8 cellular contexts compared by ENCODE assay signal in genomic region chr19:16285769-16286564, GRCh38. TPM values are rescaled to one million over a fixed set of nuclear protein-coding genes. Genes with fewer than 3 reads are reported as not detected.
DNase-seq lines count a peak whose midpoint lies in the region; ATAC-seq, FAIRE-seq and TF ChIP-seq lines count a peak whose summit lies in the region.

No MANE protein-coding gene starts in this region.

- POLR2A ChIA-PET in CD4-positive, alpha-beta T cell (lab: Charles Lee): interaction anchor here (0.6 to 1.5 kb wide), 4 partner anchors 17 to 931 kb away, joined by 3 to 4 read pairs (median 4); partner anchors contain the start of gene KLF2
- POLR2A ChIA-PET in H1 (lab: Charles Lee; ENCODE audit: partially characterized antibody): interaction anchor here (0.6 kb wide), 1 partner anchor 101 kb away, joined by 3 read pairs; the partner anchor contains the start of gene FAM32A
- POLR2A ChIA-PET in activated CD4-positive, alpha-beta T cell treated with anti-CD3 and anti-CD28 coated beads for 36 hours (lab: Charles Lee): no interaction called here

- peak; percentile 38 for ATAC-seq in CD4-positive, alpha-beta T cell (ENCODE audit: poor library complexity)
- no peak for ATAC-seq in activated CD4-positive, alpha-beta T cell treated with anti-CD3 and anti-CD28 coated beads for 36 hours

- H3K4me2 ChIP-seq in H1 (ENCODE audit: insufficient read depth in 1 of 2, low read depth in 2 of 2, low read length in 2 of 2): peak overlapping the region; percentile 17 to 50; a peak in 2 of 4 replicates
- peak overlapping the region; percentile 40 for H3K4me2 ChIP-seq in neural progenitor cell

- no peaks in the 10 kb centered on the region for H4K20me1 ChIP-seq in H1 (replicated peaks in 1 of 2; ENCODE audit: control insufficient read depth in 1 of 2, insufficient read depth in 2 of 2, low read length in 2 of 2)
- no peaks in the 10 kb centered on the region for H4K20me1 ChIP-seq in neural progenitor cell (ENCODE audit: low read depth)

- H3K14ac ChIP-seq in H1 (ENCODE audit: insufficient read length): no peak overlapping the region

- H4K8ac ChIP-seq in H1 (ENCODE audit: extremely low read depth, insufficient read depth, low read length): peak overlapping the region; percentile 74; the same call in 1 of the 2 replicates

- H4K5ac ChIP-seq in H1 (ENCODE audit: insufficient read length, low read depth, low read length): no peak overlapping the region

- no peak overlapping the region for H2AK5ac ChIP-seq in H1 (ENCODE audit: low read depth, low read length)

- peak overlapping the region; percentile 12 for H3K27ac Mint-ChIP-seq in CD4-positive, alpha-beta T cell
- H3K27ac Mint-ChIP-seq in neural progenitor cell: peak overlapping the region; percentile 93
- no peak overlapping the region for H3K27ac Mint-ChIP-seq in activated CD4-positive, alpha-beta T cell treated with anti-CD3 and anti-CD28 coated beads for 36 hours

- no peaks in the 10 kb centered on the region for H3K79me2 ChIP-seq in H1 (ENCODE audit: control insufficient read depth in 1 of 2, insufficient read depth in 2 of 2, low read length in 2 of 2)
- no peaks in the 10 kb centered on the region for H3K79me2 ChIP-seq in neural progenitor cell (ENCODE audit: low read depth)

- no peak for TF ChIP-seq POLR2A in H1 (IDR thresholded peaks at IDR 0.05; ENCODE audit: control extremely low read depth in 1 of 2, low read depth in 2 of 2, low read length in 2 of 2)

- peak overlapping the region; percentile 38 for H3K18ac ChIP-seq in H1 (ENCODE audit: extremely low read depth, low read length)

- FAIRE-seq in H1 (lab: Jason Lieb, UNC) (no peak), small intestine (lab: Jason Lieb, UNC) (no peak)

- H3K27me3 ChIP-seq in CD4-positive, alpha-beta T cell (ENCODE audit: control insufficient read depth, insufficient read depth, low read length): no peaks in the 10 kb centered on the region
- H3K27me3 ChIP-seq in H1 (replicated peaks in 1 of 4; ENCODE audit: control insufficient read depth in 3 of 4, extremely low read depth in 1 of 4, insufficient read depth in 3 of 4, low read length in 3 of 4): no peaks in the 10 kb centered on the region
- no peaks in the 10 kb centered on the region for H3K27me3 ChIP-seq in neural progenitor cell
- H3K27me3 ChIP-seq in small intestine (ENCODE audit: control insufficient read depth in 2 of 2, insufficient read depth in 2 of 2, low read length in 2 of 2): peaks cover 0 to 2% of the 10 kb centered on the region in 2 donors

- no peak overlapping the region for H2BK12ac ChIP-seq in H1 (ENCODE audit: low read depth, low read length)

- H3K9me3 Mint-ChIP-seq in CD4-positive, alpha-beta T cell: no peaks in the 10 kb centered on the region
- no peaks in the 10 kb centered on the region for H3K9me3 Mint-ChIP-seq in neural progenitor cell
- H3K9me3 Mint-ChIP-seq in activated CD4-positive, alpha-beta T cell treated with anti-CD3 and anti-CD28 coated beads for 36 hours (ENCODE audit: low read depth): no peaks in the 10 kb centered on the region

- H3K4me1 Mint-ChIP-seq in CD4-positive, alpha-beta T cell (ENCODE audit: low read depth): peaks cover 54% of the 10 kb centered on the region
- peaks cover 28% of the 10 kb centered on the region for H3K4me1 Mint-ChIP-seq in neural progenitor cell
- peaks cover 31% of the 10 kb centered on the region for H3K4me1 Mint-ChIP-seq in activated CD4-positive, alpha-beta T cell treated with anti-CD3 and anti-CD28 coated beads for 36 hours

- no peak for TF ChIP-seq RAD21 in H1 (IDR thresholded peaks at IDR 0.05 in 1 of 2, conservative IDR thresholded peaks at IDR 0.05 in 1 of 2; ENCODE audit: low read depth in 2 of 2, low read length in 2 of 2)

- H3K56ac ChIP-seq in H1 (replicated peaks; ENCODE audit: insufficient read length, low read depth, low read length): no peak overlapping the region

- in situ Hi-C loops in KBM-7 (cut with MboI; ENCODE audit: low pct_unique_long_range_greater_than_20kb, low sequenced_read_pairs): no loop called here

- H3K23ac ChIP-seq in H1 (ENCODE audit: insufficient read length): no peak overlapping the region

- H4K91ac ChIP-seq in H1 (replicated peaks; ENCODE audit: insufficient read length, low read length): no peak overlapping the region

- H3K36me3 ChIP-seq in H1 (ENCODE audit: control insufficient read depth in 2 of 4, insufficient read depth in 4 of 4, low read length in 3 of 4) (no peaks in the 10 kb centered on the region), neural progenitor cell (no peaks in the 10 kb centered on the region), small intestine (ENCODE audit: control insufficient read depth in 2 of 2, insufficient read depth in 2 of 2, low read length in 2 of 2) (no peaks in the 10 kb centered on the region)

- no peak for TF ChIP-seq EP300 in H1 (IDR thresholded peaks at IDR 0.05; ENCODE audit: borderline replicate concordance in 1 of 2, low read depth in 2 of 2, low read length in 2 of 2)

- H3K9me3 ChIP-seq in CD4-positive, alpha-beta T cell (ENCODE audit: control insufficient read depth, low read length): no peaks in the 10 kb centered on the region
- H3K9me3 ChIP-seq in H1 (ENCODE audit: insufficient read depth in 2 of 2, low read depth in 1 of 2, low read length in 1 of 2) (no peaks in the 10 kb centered on the region), neural progenitor cell (ENCODE audit: low read depth) (no peaks in the 10 kb centered on the region), small intestine (ENCODE audit: control insufficient read depth, low read depth) (no peaks in the 10 kb centered on the region)

- H3F3A ChIP-seq in neural progenitor cell (ENCODE audit: low read depth): no peaks in the 10 kb centered on the region

- H2BK20ac ChIP-seq in H1 (ENCODE audit: low read length): 0 out of 2 replicates have a peak overlapping the region, but pooled peaks have one; percentile 48

- CTCF ChIA-PET in CD4-positive, alpha-beta T cell (lab: Charles Lee): no interaction called here
- CTCF ChIA-PET in H1 (lab: Charles Lee; ENCODE audit: partially characterized antibody): interaction anchor here (1.3 kb wide), 1 partner anchor 97 kb away, joined by 5 read pairs; no protein-coding TSS in a partner anchor
- CTCF ChIA-PET in activated CD4-positive, alpha-beta T cell treated with anti-CD3 and anti-CD28 coated beads for 36 hours (lab: Charles Lee): interaction anchor here (2.9 kb wide), 1 partner anchor 97 kb away, joined by 16 read pairs; no protein-coding TSS in a partner anchor

- no peak overlapping the region for H2BK5ac ChIP-seq in H1 (ENCODE audit: low read depth, low read length)

- H3K4ac ChIP-seq in H1 (replicated peaks; ENCODE audit: insufficient read length, low read depth, low read length): no peak overlapping the region

- H3K27ac ChIP-seq in CD4-positive, alpha-beta T cell (ENCODE audit: low read depth, low read length): no peak overlapping the region
- no peak overlapping the region for H3K27ac ChIP-seq in H1 (ENCODE audit: low read depth, low read length)
- H3K27ac ChIP-seq in neural progenitor cell: no peak overlapping the region
- H3K27ac ChIP-seq in small intestine (ENCODE audit: low read depth in 1 of 2, low read length in 1 of 2): peak overlapping the region in 1 of 2 donors; percentile 40

- H3K4me3 ChIP-seq in H1 (ENCODE audit: extremely low read depth in 1 of 4, insufficient read depth in 2 of 4, low read depth in 3 of 4, low read length in 4 of 4) (0 out of 8 replicates have a peak overlapping the region, but pooled peaks of 1 of the 4 experiments have one; percentile 4), neural progenitor cell (no peak overlapping the region), small intestine (ENCODE audit: low read depth in 1 of 2, low read length in 2 of 2) (no peak overlapping the region)

- TF ChIP-seq CTCF in CD4-positive, alpha-beta T cell (IDR thresholded peaks at IDR 0.05): no peak
- TF ChIP-seq CTCF in H1 (IDR thresholded peaks at IDR 0.05; ENCODE audit: control extremely low read depth in 1 of 3, insufficient read depth in 1 of 3, low read depth in 1 of 3, low read length in 3 of 3) (no peak), neural progenitor cell (IDR thresholded peaks at IDR 0.05) (no peak)

- DNase-seq in CD4-positive, alpha-beta T cell: no peak
- DNase-seq in NCI-H2107 treated with DMSO at 0.1 percent for 48 hours (lab: John Stamatoyannopoulos, UW; ENCODE audit: unreplicated experiment) (peak; percentile 97), H1 (ENCODE audit: low read depth in 1 of 2, low spot score in 2 of 2) (peak in 1 of 2 experiments; percentile 61), neural progenitor cell (ENCODE audit: low spot score) (peak; percentile 55), KBM-7 (no peak), small intestine (no peak)
- no peak for DNase-seq in activated CD8-positive, alpha-beta memory T cell treated with anti-CD3 and anti-CD28 coated beads, Interleukin-2, amount 50 U/mL, for 48 hours
- no peak for DNase-seq in activated CD4-positive, alpha-beta T cell treated with anti-CD3 and anti-CD28 coated beads for 36 hours

- H3K79me1 ChIP-seq in H1 (ENCODE audit: low read depth, low read length): no peaks in the 10 kb centered on the region

- H2AFZ ChIP-seq in H1 (ENCODE audit: low read length) (peak overlapping the region; percentile 78), neural progenitor cell (replicated peaks) (peak overlapping the region; percentile 96)

- no peaks in the 10 kb centered on the region for H3K27me3 Mint-ChIP-seq in CD4-positive, alpha-beta T cell
- H3K27me3 Mint-ChIP-seq in neural progenitor cell (ENCODE audit: insufficient read depth, low read depth): peaks cover 10% of the 10 kb centered on the region
- peaks cover 18% of the 10 kb centered on the region for H3K27me3 Mint-ChIP-seq in activated CD4-positive, alpha-beta T cell treated with anti-CD3 and anti-CD28 coated beads for 36 hours

- intact Hi-C loops in CD4-positive, alpha-beta T cell (cut with DNase I, micrococcal nuclease): no loop called here
- intact Hi-C loops in activated CD4-positive, alpha-beta T cell treated with anti-CD3 and anti-CD28 coated beads for 36 hours (cut with DNase I, micrococcal nuclease): loop anchor here in 1 of 2 experiments (2.0 kb wide), 1 partner anchor 39 kb away; the partner anchor contains the start of gene KLF2

- no peak overlapping the region for H2BK120ac ChIP-seq in H1 (replicated peaks; ENCODE audit: low read depth, low read length)

- no peaks in the 10 kb centered on the region for H3K36me3 Mint-ChIP-seq in CD4-positive, alpha-beta T cell (ENCODE audit: low read depth)
- H3K36me3 Mint-ChIP-seq in neural progenitor cell: no peaks in the 10 kb centered on the region
- no peaks in the 10 kb centered on the region for H3K36me3 Mint-ChIP-seq in activated CD4-positive, alpha-beta T cell treated with anti-CD3 and anti-CD28 coated beads for 36 hours (ENCODE audit: low read depth)

- H3K9ac ChIP-seq in H1 (replicated peaks in 1 of 4; ENCODE audit: extremely low read depth in 1 of 4, low read depth in 3 of 4, low read length in 3 of 4) (no peak overlapping the region), neural progenitor cell (no peak overlapping the region)

- no peak overlapping the region for H2BK15ac ChIP-seq in H1 (ENCODE audit: low read length)

- H3K4me1 ChIP-seq in H1 (replicated peaks in 1 of 4; ENCODE audit: control insufficient read depth in 3 of 4, insufficient read depth in 4 of 4, low read length in 3 of 4) (peaks cover 0 to 11% (median 7%) of the 10 kb centered on the region in 4 experiments; a peak in 4 of 7 replicates), neural progenitor cell (peaks cover 8% of the 10 kb centered on the region), small intestine (ENCODE audit: control insufficient read depth in 2 of 2, insufficient read depth in 1 of 2, low read depth in 1 of 2, low read length in 1 of 2) (peaks cover 0 to 4% of the 10 kb centered on the region in 2 donors)

- peak overlapping the region; percentile 56 for H3K4me3 Mint-ChIP-seq in CD4-positive, alpha-beta T cell
- H3K4me3 Mint-ChIP-seq in neural progenitor cell: no peak overlapping the region
- no peak overlapping the region for H3K4me3 Mint-ChIP-seq in activated CD4-positive, alpha-beta T cell treated with anti-CD3 and anti-CD28 coated beads for 36 hours

- no peaks in the 10 kb centered on the region for H3K23me2 ChIP-seq in H1 (ENCODE audit: low read depth, low read length)

- 55% methylated on average over 24 of the region's 24 CpGs; no CpG with 5 or more reads in 1 of the 2 experiments for WGBS in H1 (ENCODE audit: extremely low coverage in 1 of 2, insufficient coverage in 1 of 2, insufficient read length in 1 of 2, insufficient replicate concordance in 2 of 2, low coverage in 1 of 2, low lambda C conversion rate in 2 of 2, missing lambda C conversion rate in 1 of 2), 2 experiments
- WGBS in small intestine, 3 donors: 19 to 40% (median 27%) methylated on average over 24 of the region's 24 CpGs

RNA-seq across cellular contexts. Expression of gene KLF2, which starts 38.7 kb away (rescaled TPM):
- 1,000 to 10,000 TPM; 1,201 to 1,291 TPM for total RNA-seq in CD4-positive, alpha-beta T cell
- total RNA-seq in H1 (2021; fragmentation: NEBNext Ultra II Directional; extraction: Animal tissue kit (Norgen Biotek cat#: 25700)): 0.19 and 0.52 TPM in 2 replicates
- polyA plus RNA-seq in H1 (2011; rRNA removed): 0.11 and 0.33 TPM in 2 replicates
- not detected for polyA plus RNA-seq in H1 (2011; cell fraction: cytosol; rRNA removed)
- polyA plus RNA-seq in H1 (2011; cell fraction: nucleus; rRNA removed): 0.27 TPM
- polyA plus RNA-seq in H1 (2012, experiment 1 of 2): 0.17 to 0.43 TPM (median 0.22 TPM) in 3 of 4 replicates, not detected in the other
- 0.35 TPM for polyA plus RNA-seq in H1 (2012, experiment 2 of 2)
- 0.32 TPM for polyA plus RNA-seq in H1 (2013, experiment 1 of 2)
- polyA plus RNA-seq in H1 (2013, experiment 2 of 2): 0.31 TPM
- not detected in 2 replicates for polyA minus RNA-seq in H1 (2011; rRNA and poly(A)+ RNA removed)
- not detected for polyA minus RNA-seq in H1 (2011; cell fraction: cytosol; rRNA and poly(A)+ RNA removed)
- polyA minus RNA-seq in H1 (2011; cell fraction: nucleus; rRNA and poly(A)+ RNA removed): 0.50 TPM
- not detected in 2 replicates for total RNA-seq in neural progenitor cell (ENCODE audit: low replicate concordance)
- total RNA-seq in activated CD4-positive, alpha-beta T cell treated with anti-CD3 and anti-CD28 coated beads for 36 hours: under 1 TPM; 0.57 to 0.90 TPM
- 10 to 100 TPM in 1 of 3 donors, 1 to 10 TPM in 2; 1.1 to 25.4 (median 3.8) TPM for polyA plus RNA-seq in small intestine

Comparison
In these comparisons a context has a peak if more than half of its experiments do, and no peak if none do; other contexts are left out.
1. DNase-seq: peak in NCI-H2107 treated with DMSO at 0.1 percent for 48 hours (single experiment) and neural progenitor cell (single experiment); none in CD4-positive, alpha-beta T cell (0 of 10), activated CD8-positive, alpha-beta memory T cell treated with anti-CD3 and anti-CD28 coated beads, Interleukin-2, amount 50 U/mL, for 48 hours (single experiment), KBM-7 (single experiment), activated CD4-positive, alpha-beta T cell treated with anti-CD3 and anti-CD28 coated beads for 36 hours (single experiment) and small intestine (single experiment).
2. RNA of gene KLF2, which starts 38.7 kb away (total RNA-seq): 1,201 to 1,291 TPM in CD4-positive, alpha-beta T cell; 0.57 to 0.90 TPM in activated CD4-positive, alpha-beta T cell treated with anti-CD3 and anti-CD28 coated beads for 36 hours, 0.19 to 0.52 TPM in H1 and not detected in neural progenitor cell; every median in the first group is over 100 times any median in the second.